In the genomic region with DNA sequence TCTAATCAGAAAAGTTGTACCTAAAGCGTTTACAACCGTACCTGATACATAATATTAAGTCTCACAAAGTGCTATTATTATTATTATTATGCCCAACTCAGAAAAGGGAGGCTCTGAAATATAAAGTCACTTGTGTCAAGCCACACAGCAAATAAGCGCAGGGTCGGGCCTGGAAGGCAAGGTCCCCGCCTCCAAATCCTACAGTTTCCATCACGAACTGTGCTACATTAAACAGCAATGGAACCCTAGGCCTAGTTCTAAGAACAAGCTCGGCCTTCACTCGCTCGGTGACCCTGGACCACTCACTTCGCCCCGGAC, we compare ENCODE assay signal across 8 cellular contexts. TPM values are rescaled to one million over a fixed set of nuclear protein-coding genes. Genes with fewer than 3 reads are reported as not detected.
A peak's percentile ranks its signal among the peaks of the same experiment; 100 is the strongest.
DNase-seq lines count a peak whose midpoint lies in the region; ATAC-seq and TF ChIP-seq lines count a peak whose summit lies in the region.

No MANE protein-coding gene starts in this region.

- H3K9me3 Mint-ChIP-seq in T-helper 1 cell treated with Interleukin-12 subunit alpha and Interleukin-12 subunit beta and Interleukin-4 antibody, amounts not matched to agents 30 μg/mL and 1 μg/mL, for 36 hours = no peaks in the 10 kb centered on the region

- peak overlapping the region; percentile 52 to 87 (median 73) for H3K4me3 ChIP-seq in skin epidermis

- H3K27me3 Mint-ChIP-seq in T-helper 1 cell treated with Interleukin-12 subunit alpha and Interleukin-12 subunit beta and Interleukin-4 antibody, amounts not matched to agents 30 μg/mL and 1 μg/mL, for 36 hours (ENCODE audit: low read depth) = no peaks in the 10 kb centered on the region

- H3K4me3 Mint-ChIP-seq in T-helper 1 cell treated with Interleukin-12 subunit alpha and Interleukin-12 subunit beta and Interleukin-4 antibody, amounts not matched to agents 30 μg/mL and 1 μg/mL, for 36 hours = peak overlapping the region; percentile 88

- peaks cover 15% of the 10 kb centered on the region for H3K4me1 Mint-ChIP-seq in T-helper 1 cell treated with Interleukin-12 subunit alpha and Interleukin-12 subunit beta and Interleukin-4 antibody, amounts not matched to agents 30 μg/mL and 1 μg/mL, for 36 hours (ENCODE audit: low read depth)

- TF ChIP-seq CTCF in foreskin keratinocyte (conservative IDR thresholded peaks at IDR 0.05) = no peak

- DNase-seq in DMS53 (lab: John Stamatoyannopoulos, UW) (peak; percentile 83), DMS53 treated with DMSO at 0.1 percent for 48 hours (lab: John Stamatoyannopoulos, UW; ENCODE audit: unreplicated experiment) (no peak), foreskin keratinocyte (peak in 1 of 2 donors; percentile 7), NCI-H1092 treated with DMSO at 0.1 percent for 48 hours (lab: John Stamatoyannopoulos, UW) (no peak), hepatic stellate cell (ENCODE audit: low spot score) (no peak)

- no peaks in the 10 kb centered on the region for H3K36me3 Mint-ChIP-seq in T-helper 1 cell treated with Interleukin-12 subunit alpha and Interleukin-12 subunit beta and Interleukin-4 antibody, amounts not matched to agents 30 μg/mL and 1 μg/mL, for 36 hours (ENCODE audit: low read depth)

- ATAC-seq in foreskin keratinocyte (peak; percentile 3), GM21423 (IDR thresholded peaks at IDR 0.05; ENCODE audit: unreplicated experiment) (no peak)

- H3K27me3 ChIP-seq in foreskin keratinocyte = no peaks in the 10 kb centered on the region

- H3K4me1 ChIP-seq in foreskin keratinocyte = peaks cover 4% of the 10 kb centered on the region

- peak overlapping the region; percentile 81 for H3K27ac Mint-ChIP-seq in T-helper 1 cell treated with Interleukin-12 subunit alpha and Interleukin-12 subunit beta and Interleukin-4 antibody, amounts not matched to agents 30 μg/mL and 1 μg/mL, for 36 hours

- H3K27ac ChIP-seq in foreskin keratinocyte (peak overlapping the region; percentile 47), skin epidermis (peak overlapping the region; percentile 57 to 90 (median 78))

RNA-seq across cellular contexts. Expression of a gene that starts 0.6 kb away (rescaled TPM):
- 5.9 and 6.2 TPM in 2 replicates for total RNA-seq in foreskin keratinocyte
- polyA plus RNA-seq in foreskin keratinocyte = 4.0 and 4.4 TPM in 2 replicates

RNA-seq across cellular contexts. Expression of a gene that starts 37.4 kb away (rescaled TPM):
- 4.6 and 5.9 TPM in 2 replicates for total RNA-seq in foreskin keratinocyte
- 3.2 and 4.3 TPM in 2 replicates for polyA plus RNA-seq in foreskin keratinocyte

RNA-seq across cellular contexts. Expression of a gene that starts 48.1 kb away (rescaled TPM):
- total RNA-seq in foreskin keratinocyte = 25.3 and 33.8 TPM in 2 replicates
- polyA plus RNA-seq in foreskin keratinocyte = 21.7 and 30.9 TPM in 2 replicates
